23 cellular contexts compared by ENCODE assay signal in genomic region chr3:11534783-11535081, GRCh38.
DNase-seq lines count a peak whose midpoint lies in the region; ATAC-seq and TF ChIP-seq lines count a peak whose summit lies in the region.
"Had no signal": no experiment of that assay in that cellular context is flagged by ENCODE, and none has a peak within 500 bp of the region (broad histone marks: within the 10 kb centered on the region; RNA-seq: fewer than 3 reads in every experiment).

No MANE protein-coding gene starts in this region.

- H3K79me1 ChIP-seq in IMR-90 (ENCODE audit: low read depth in 1 of 2, low read length in 2 of 2) (peaks cover 15 to 21% of the 10 kb centered on the region in 2 experiments; a peak in 3 of 4 replicates), neuronal stem cell (ENCODE audit: low read depth, low read length) (no peaks in the 10 kb centered on the region)

- H3K4me1 ChIP-seq in IMR-90 (ENCODE audit: control insufficient read depth, insufficient read depth, low read length), result peaks cover 20% of the 10 kb centered on the region
- peaks cover 17 to 34% of the 10 kb centered on the region in 2 donors for H3K4me1 ChIP-seq in ascending aorta
- peaks cover 7 to 18% of the 10 kb centered on the region in 2 donors for H3K4me1 ChIP-seq in neuronal stem cell (ENCODE audit: control insufficient read depth in 2 of 2, insufficient read depth in 1 of 2, low read depth in 1 of 2, low read length in 2 of 2)
- peaks cover 23 to 52% of the 10 kb centered on the region in 2 donors for H3K4me1 ChIP-seq in thyroid gland
- H3K4me1 ChIP-seq in lower lobe of right lung, result no peaks in the 10 kb centered on the region
- H3K4me1 ChIP-seq in Peyer's patch, result no peaks in the 10 kb centered on the region
- H3K4me1 ChIP-seq: Caco-2, HAP-1 had no signal

- no peak overlapping the region for H3K56ac ChIP-seq in IMR-90 (ENCODE audit: extremely low read depth, insufficient read depth, low read length)

- no peaks in the 10 kb centered on the region for H3K36me3 ChIP-seq in IMR-90 (ENCODE audit: control insufficient read depth, insufficient read depth, low read length)
- no peaks in the 10 kb centered on the region for H3K36me3 ChIP-seq in ascending aorta
- H3K36me3 ChIP-seq in neuronal stem cell (replicated peaks in 1 of 2; ENCODE audit: control insufficient read depth in 2 of 2, insufficient read depth in 2 of 2, low read length in 2 of 2), result no peaks in the 10 kb centered on the region
- no peaks in the 10 kb centered on the region for H3K36me3 ChIP-seq in thyroid gland
- H3K36me3 ChIP-seq in lower lobe of right lung, result no peaks in the 10 kb centered on the region
- no peaks in the 10 kb centered on the region for H3K36me3 ChIP-seq in Peyer's patch
- H3K36me3 ChIP-seq: BLaER1, HAP-1, MG63 had no signal

- H4K5ac ChIP-seq in IMR-90 (ENCODE audit: low read depth, low read length), result no peak overlapping the region

- H2AK5ac ChIP-seq in IMR-90 (ENCODE audit: low read depth, low read length) (0 out of 2 replicates have a peak overlapping the region, but pooled peaks have one; percentile 84), neuronal stem cell (ENCODE audit: low read depth, low read length) (peak overlapping the region; percentile 70)

- H3K18ac ChIP-seq in IMR-90 (ENCODE audit: low read depth, low read length) (no peak overlapping the region), neuronal stem cell (ENCODE audit: low read length) (peak overlapping the region; percentile 29)

- intact Hi-C loops in IMR-90 (cut with micrococcal nuclease) (loop anchor here (5.0 kb wide), 1 partner anchor 157 kb away; no protein-coding TSS in a partner anchor), ascending aorta (cut with DNase I) (no loop called here), thyroid gland (cut with DNase I) (no loop called here), lower lobe of right lung (cut with DNase I) (no loop called here)

- TF ChIP-seq RAD21 in IMR-90 (IDR thresholded peaks at IDR 0.05; ENCODE audit: low read length), result no peak

- no peak overlapping the region for H4K91ac ChIP-seq in IMR-90 (ENCODE audit: insufficient read depth, low read depth, low read length)
- H4K91ac ChIP-seq in neuronal stem cell (ENCODE audit: low read depth, low read length, poor library complexity), result no peak overlapping the region

- H3K9me1 ChIP-seq in IMR-90 (ENCODE audit: insufficient read depth, low read length), result peaks cover 19% of the 10 kb centered on the region

- 95% methylated on average over 5 of the region's 6 CpGs; no CpG with 5 or more reads in 1 of the 2 experiments for WGBS in IMR-90 (ENCODE audit: extremely low coverage in 2 of 2, insufficient read length in 1 of 2), 2 experiments
- no CpG with 5 or more reads among the region's 6 CpGs for WGBS in neuronal stem cell (ENCODE audit: extremely low coverage in 2 of 2, insufficient read length in 2 of 2, insufficient replicate concordance in 1 of 2), 2 donors
- WGBS in thyroid gland, 2 donors, result 100% methylated on average over 5 to 6 of the region's 6 CpGs

- H2BK120ac ChIP-seq in IMR-90 (ENCODE audit: low read depth, low read length) (no peak overlapping the region), neuronal stem cell (ENCODE audit: low read depth, low read length) (no peak overlapping the region)

- no peak overlapping the region for H4K8ac ChIP-seq in IMR-90 (ENCODE audit: low read depth in 2 of 2, low read length in 2 of 2)
- no peak overlapping the region for H4K8ac ChIP-seq in neuronal stem cell (ENCODE audit: low read depth, low read length)

- TF ChIP-seq POLR2A in IMR-90 (IDR thresholded peaks at IDR 0.05; ENCODE audit: low read depth, low read length) (no peak), thyroid gland (IDR thresholded peaks at IDR 0.05) (no peak), Peyer's patch (IDR thresholded peaks at IDR 0.05) (no peak)

- TF ChIP-seq CTCF in IMR-90 (conservative IDR thresholded peaks at IDR 0.05; ENCODE audit: low read depth, low read length) (no peak), ascending aorta (IDR thresholded peaks at IDR 0.05) (no peak), thyroid gland (IDR thresholded peaks at IDR 0.05) (no peak), lower lobe of right lung (IDR thresholded peaks at IDR 0.05) (no peak), Peyer's patch (IDR thresholded peaks at IDR 0.05) (no peak)

- H3K14ac ChIP-seq in IMR-90 (replicated peaks; ENCODE audit: low read depth, low read length) (no peak overlapping the region), neuronal stem cell (ENCODE audit: low read length) (no peak overlapping the region)

- H2AK9ac ChIP-seq in IMR-90 (replicated peaks; ENCODE audit: low read depth, low read length, poor library complexity), result no peak overlapping the region

- H3K4me2 ChIP-seq in IMR-90 (ENCODE audit: low read depth, low read length) (no peak overlapping the region), neuronal stem cell (ENCODE audit: insufficient read depth, low read length, poor library complexity, severe bottlenecking) (no peak overlapping the region)
- H3K4me2 ChIP-seq: BLaER1 had no signal

- H2AFZ ChIP-seq in IMR-90 (replicated peaks; ENCODE audit: low read length, poor library complexity), result no peak overlapping the region
- no peak overlapping the region for H2AFZ ChIP-seq in neuronal stem cell (ENCODE audit: low read length)

- H3K9ac ChIP-seq in IMR-90 (ENCODE audit: low read depth, low read length) (no peak overlapping the region), neuronal stem cell (ENCODE audit: low read depth, low read length, poor library complexity) (no peak overlapping the region)
- H3K9ac ChIP-seq: BLaER1 had no signal

- H3K23ac ChIP-seq in IMR-90 (ENCODE audit: low read depth, low read length) (no peak overlapping the region), neuronal stem cell (ENCODE audit: low read depth, low read length, poor library complexity) (no peak overlapping the region)

- BruUV-seq in IMR-90 (replicated peaks; lab: Mats Ljungman, UMichigan), result no TSS peak

- ATAC-seq in IMR-90 (ENCODE audit: low read depth) (no peak), lower lobe of right lung (no peak)
- ATAC-seq: K562 had no signal

- dilution Hi-C loops in IMR-90 (cut with HindIII; ENCODE audit: low sequenced_read_pairs, unreplicated experiment), result no loop called here

- H2BK20ac ChIP-seq in IMR-90 (ENCODE audit: low read depth, low read length), result no peak overlapping the region

- no peak overlapping the region for H3K4me3 ChIP-seq in IMR-90 (ENCODE audit: insufficient read depth, low read depth, low read length)
- H3K4me3 ChIP-seq in ascending aorta, result no peak overlapping the region
- H3K4me3 ChIP-seq in neuronal stem cell (ENCODE audit: low read length in 2 of 2), result no peak overlapping the region
- no peak overlapping the region for H3K4me3 ChIP-seq in thyroid gland (replicated peaks in 1 of 3)
- no peak overlapping the region for H3K4me3 ChIP-seq in lower lobe of right lung
- H3K4me3 ChIP-seq in Peyer's patch, result no peak overlapping the region
- H3K4me3 ChIP-seq: BLaER1, HAP-1, K562, MG63 had no signal

- H3K4ac ChIP-seq in IMR-90 (ENCODE audit: low read depth, low read length) (peak overlapping the region; percentile 60; the same call in 1 of the 2 replicates), neuronal stem cell (ENCODE audit: low read length) (no peak overlapping the region)

- H3K9me3 ChIP-seq in IMR-90 (ENCODE audit: control insufficient read depth, insufficient read depth, low read length) (no peaks in the 10 kb centered on the region), ascending aorta (no peaks in the 10 kb centered on the region), neuronal stem cell (replicated peaks in 1 of 2; ENCODE audit: control insufficient read depth in 2 of 2, insufficient read depth in 1 of 2, low read depth in 1 of 2, low read length in 2 of 2) (peaks cover 0 to under 1% of the 10 kb centered on the region in 2 donors), thyroid gland (no peaks in the 10 kb centered on the region), lower lobe of right lung (no peaks in the 10 kb centered on the region), Peyer's patch (no peaks in the 10 kb centered on the region)
- H3K9me3 ChIP-seq: BLaER1, Caco-2, HAP-1, MG63 had no signal

- in situ Hi-C loops in IMR-90 (cut with MboI; ENCODE audit: low sequenced_read_pairs), result no loop called here

- H3K27ac ChIP-seq in IMR-90 (ENCODE audit: insufficient read depth, low read length) (no peak overlapping the region), ascending aorta (peak overlapping the region; percentile 37 to 41), neuronal stem cell (replicated peaks; ENCODE audit: low read length) (no peak overlapping the region), thyroid gland (peak overlapping the region; percentile 29 to 77 (median 69)), lower lobe of right lung (no peak overlapping the region), Peyer's patch (no peak overlapping the region)
- H3K27ac ChIP-seq: BLaER1 had no signal

- POLR2A ChIA-PET in IMR-90 (lab: Charles Lee; ENCODE audit: unreplicated experiment), result no interaction called here

- H2BK5ac ChIP-seq in IMR-90 (ENCODE audit: low read depth, low read length, poor library complexity, severe bottlenecking) (no peak overlapping the region), neuronal stem cell (ENCODE audit: low read length) (no peak overlapping the region)

- H2BK15ac ChIP-seq in IMR-90 (ENCODE audit: low read depth, low read length) (no peak overlapping the region), neuronal stem cell (ENCODE audit: low read length) (no peak overlapping the region)

- no peak for DNase-seq in IMR-90
- DNase-seq in ascending aorta (ENCODE audit: low spot score in 2 of 2), result no peak
- no peak for DNase-seq in neuronal stem cell (ENCODE audit: low spot score)
- DNase-seq in thyroid gland, result no peak
- DNase-seq in lower lobe of right lung, result no peak
- DNase-seq in activated naive CD4-positive, alpha-beta T cell (lab: John Stamatoyannopoulos, UW), result no peak
- DNase-seq in Peyer's patch, result no peak
- DNase-seq: ACHN; Caco-2; CD4-positive, alpha-beta memory T cell; DMS 273 treated with DMSO at 0.1 percent for 48 hours; DMS79 treated with DMSO at 0.1 percent for 48 hours; MG63; NCI-H1417; NCI-H187; NCI-H446 treated with DMSO at 0.1 percent for 48 hours; NCI-H526 treated with DMSO at 0.1 percent for 48 hours; OCI-M1; RPMI8226; SIG-M5 had no signal

- no peak overlapping the region for H2BK12ac ChIP-seq in neuronal stem cell (ENCODE audit: low read length)

- no peaks in the 10 kb centered on the region; the same call in 1 of the 2 replicates for H4K20me1 ChIP-seq in IMR-90 (ENCODE audit: insufficient read depth, low read length)
- H4K20me1 ChIP-seq: BLaER1 had no signal

- CTCF ChIA-PET in IMR-90 (lab: Yijun Ruan, JAX), result no interaction called here

- H3K27me3 ChIP-seq in IMR-90 (ENCODE audit: control insufficient read depth, insufficient read depth, low read length), result no peaks in the 10 kb centered on the region
- no peaks in the 10 kb centered on the region for H3K27me3 ChIP-seq in ascending aorta
- no peaks in the 10 kb centered on the region for H3K27me3 ChIP-seq in neuronal stem cell (ENCODE audit: control insufficient read depth in 3 of 3, insufficient read depth in 3 of 3, low read depth in 1 of 3, low read length in 3 of 3)
- no peaks in the 10 kb centered on the region for H3K27me3 ChIP-seq in thyroid gland
- no peaks in the 10 kb centered on the region for H3K27me3 ChIP-seq in lower lobe of right lung (ENCODE audit: low read depth)
- no peaks in the 10 kb centered on the region for H3K27me3 ChIP-seq in Peyer's patch
- H3K27me3 ChIP-seq: BLaER1, MG63 had no signal

TF ChIP-seq in IMR-90, 13 proteins besides CTCF, POLR2A, EP300 and RAD21:
- TF ChIP-seq MAZ (IDR thresholded peaks at IDR 0.05; ENCODE audit: borderline replicate concordance, low read depth, low read length), result no peak
TF ChIP-seq in IMR-90: peak in this region for 0.

Comparison
In these comparisons a context has a peak if more than half of its experiments do, and no peak if none do; other contexts are left out.
1. H3K27ac ChIP-seq: peak in ascending aorta (2 of 2) and thyroid gland (3 of 3); none in IMR-90 (single experiment), neuronal stem cell (single experiment), lower lobe of right lung (single experiment) and Peyer's patch (0 of 4).